ENCODE assay signal across 21 cellular contexts in the genomic region with DNA sequence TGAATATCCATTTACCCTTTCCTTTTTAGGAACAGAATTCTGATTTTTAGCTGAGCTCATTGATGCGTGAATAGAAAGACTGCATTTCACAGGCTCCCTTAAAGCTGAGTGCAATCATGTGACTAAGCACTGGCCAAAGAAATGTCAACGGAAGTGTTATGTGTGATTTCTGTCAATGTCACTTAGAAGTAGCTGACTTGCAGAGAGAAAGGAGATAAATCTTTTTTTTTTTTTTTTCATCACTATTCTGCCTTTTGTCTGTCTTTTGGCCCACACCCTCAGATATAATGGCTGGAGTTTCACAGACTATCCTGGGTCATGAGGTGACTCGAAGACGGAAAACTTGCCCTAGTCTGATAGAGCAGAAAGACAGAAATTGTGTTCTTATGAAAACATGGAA. TPM values are rescaled to one million over a fixed set of nuclear protein-coding genes. Genes with fewer than 3 reads are reported as not detected.
"Had no signal": no experiment of that assay in that cellular context is flagged by ENCODE, and none has a peak within 500 bp of the region (broad histone marks: within the 10 kb centered on the region; RNA-seq: fewer than 3 reads in every experiment).

No MANE protein-coding gene starts in this region.

- H3K79me2 ChIP-seq: parathyroid adenoma had no signal

- H3K4me3 ChIP-seq: coronary artery, dorsolateral prefrontal cortex, mucosa of descending colon, prostate gland, spleen, tibial artery, upper lobe of left lung, uterus had no signal

- H3K9me3 ChIP-seq: mucosa of descending colon, prostate gland, spleen, tibial artery, upper lobe of left lung, uterus had no signal

- FAIRE-seq: frontal cortex had no signal

- H3K4me1 ChIP-seq: parathyroid adenoma, prostate gland, spleen, tibial artery, upper lobe of left lung, uterus had no signal

- ATAC-seq: esophagus mucosa; mucosa of descending colon; natural killer cell; sciatic nerve; stimulated activated memory B cell treated with anti-CD40 and anti-IgM and Interleukin-4, amounts not matched to agents 10 μg/mL and 1 μg/mL and 100 μg/mL, for 72 hours had no signal

- H3K27me3 ChIP-seq: spleen, tibial artery, upper lobe of left lung, uterus had no signal

- H3K9ac ChIP-seq: parathyroid adenoma had no signal

- H3K27ac ChIP-seq: coronary artery, dorsolateral prefrontal cortex, parathyroid adenoma, prostate gland, spleen, tibial artery, upper lobe of left lung, uterus had no signal

- H2AFZ ChIP-seq: parathyroid adenoma had no signal

- DNase-seq: dorsolateral prefrontal cortex; effector CD8-positive, alpha-beta T cell; islet precursor cell; mucosa of descending colon; natural killer cell; nucleus accumbens; spleen; stimulated activated CD4-positive, alpha-beta T cell treated with anti-CD3 and anti-CD28 coated beads, Interleukin-15, amount 100 ng/mL, for 24 hours; stimulated activated CD4-positive, alpha-beta T cell treated with anti-CD3 and anti-CD28 coated beads, Interleukin-1b, Interleukin-23, amount 100 ng/mL, for 48 hours; stimulated activated CD4-positive, alpha-beta T cell treated with anti-CD3 and anti-CD28 coated beads, Interleukin-4, amount 100 ng/mL, for 24 hours; tibial artery; upper lobe of left lung; uterus had no signal

- H3K36me3 ChIP-seq: prostate gland, spleen, tibial artery, upper lobe of left lung, uterus had no signal

RNA-seq across cellular contexts. Expression of a gene that starts 39.3 kb away (rescaled TPM):
- total RNA-seq: glomerular endothelial cell, natural killer cell had no signal
